2 cellular contexts compared by ENCODE assay signal in the genomic region with DNA sequence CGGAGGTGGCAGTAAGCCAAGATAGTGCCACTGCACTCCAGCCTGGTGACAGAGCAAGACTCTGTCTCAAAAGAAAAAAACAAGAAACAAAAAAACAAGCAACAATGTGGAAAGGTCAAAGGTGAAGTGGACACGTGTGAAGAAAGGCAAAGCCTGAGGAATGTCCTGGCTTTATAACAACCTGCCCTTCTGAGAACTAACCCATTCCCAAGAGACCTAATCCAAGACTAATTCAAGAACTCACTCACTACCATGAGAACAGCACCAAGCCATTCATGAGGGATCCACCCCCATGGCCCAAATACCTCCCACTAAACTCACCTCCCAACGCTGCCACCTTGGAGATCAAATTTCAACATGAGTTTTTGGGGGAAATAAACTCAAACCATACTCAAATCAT.
TF ChIP-seq lines count a peak whose summit lies in the region.

No MANE protein-coding gene starts in this region.

TF ChIP-seq in SK-N-SH treated with all-trans-retinoic acid at 6 μM for 48 hours, 23 proteins besides CTCF, POLR2A, EP300 and RAD21 (continued from another document):
- TF ChIP-seq, protein P1, sequence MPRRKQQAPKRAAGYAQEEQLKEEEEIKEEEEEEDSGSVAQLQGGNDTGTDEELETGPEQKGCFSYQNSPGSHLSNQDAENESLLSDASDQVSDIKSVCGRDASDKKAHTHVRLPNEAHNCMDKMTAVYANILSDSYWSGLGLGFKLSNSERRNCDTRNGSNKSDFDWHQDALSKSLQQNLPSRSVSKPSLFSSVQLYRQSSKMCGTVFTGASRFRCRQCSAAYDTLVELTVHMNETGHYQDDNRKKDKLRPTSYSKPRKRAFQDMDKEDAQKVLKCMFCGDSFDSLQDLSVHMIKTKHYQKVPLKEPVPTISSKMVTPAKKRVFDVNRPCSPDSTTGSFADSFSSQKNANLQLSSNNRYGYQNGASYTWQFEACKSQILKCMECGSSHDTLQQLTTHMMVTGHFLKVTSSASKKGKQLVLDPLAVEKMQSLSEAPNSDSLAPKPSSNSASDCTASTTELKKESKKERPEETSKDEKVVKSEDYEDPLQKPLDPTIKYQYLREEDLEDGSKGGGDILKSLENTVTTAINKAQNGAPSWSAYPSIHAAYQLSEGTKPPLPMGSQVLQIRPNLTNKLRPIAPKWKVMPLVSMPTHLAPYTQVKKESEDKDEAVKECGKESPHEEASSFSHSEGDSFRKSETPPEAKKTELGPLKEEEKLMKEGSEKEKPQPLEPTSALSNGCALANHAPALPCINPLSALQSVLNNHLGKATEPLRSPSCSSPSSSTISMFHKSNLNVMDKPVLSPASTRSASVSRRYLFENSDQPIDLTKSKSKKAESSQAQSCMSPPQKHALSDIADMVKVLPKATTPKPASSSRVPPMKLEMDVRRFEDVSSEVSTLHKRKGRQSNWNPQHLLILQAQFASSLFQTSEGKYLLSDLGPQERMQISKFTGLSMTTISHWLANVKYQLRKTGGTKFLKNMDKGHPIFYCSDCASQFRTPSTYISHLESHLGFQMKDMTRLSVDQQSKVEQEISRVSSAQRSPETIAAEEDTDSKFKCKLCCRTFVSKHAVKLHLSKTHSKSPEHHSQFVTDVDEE (CRISPR knock-in tag; IDR thresholded peaks at IDR 0.05) = no peak
- no peak for TF ChIP-seq ZNF8 (CRISPR knock-in tag; IDR thresholded peaks at IDR 0.05)

TF ChIP-seq in SK-N-SH, 30 proteins besides CTCF, POLR2A, EP300 and RAD21 (continued from another document):
- TF ChIP-seq, protein P2, sequence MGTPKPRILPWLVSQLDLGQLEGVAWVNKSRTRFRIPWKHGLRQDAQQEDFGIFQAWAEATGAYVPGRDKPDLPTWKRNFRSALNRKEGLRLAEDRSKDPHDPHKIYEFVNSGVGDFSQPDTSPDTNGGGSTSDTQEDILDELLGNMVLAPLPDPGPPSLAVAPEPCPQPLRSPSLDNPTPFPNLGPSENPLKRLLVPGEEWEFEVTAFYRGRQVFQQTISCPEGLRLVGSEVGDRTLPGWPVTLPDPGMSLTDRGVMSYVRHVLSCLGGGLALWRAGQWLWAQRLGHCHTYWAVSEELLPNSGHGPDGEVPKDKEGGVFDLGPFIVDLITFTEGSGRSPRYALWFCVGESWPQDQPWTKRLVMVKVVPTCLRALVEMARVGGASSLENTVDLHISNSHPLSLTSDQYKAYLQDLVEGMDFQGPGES (IDR thresholded peaks at IDR 0.05; ENCODE audit: low read depth, low read length) = no peak
